In genomic region chr15:71485094-71485693, GRCh38 we compare ENCODE assay signal across 10 cellular contexts.
DNase-seq lines count a peak whose midpoint lies in the region; ATAC-seq and TF ChIP-seq lines count a peak whose summit lies in the region.
"Had no signal": no experiment of that assay in that cellular context is flagged by ENCODE, and none has a peak within 500 bp of the region (broad histone marks: within the 10 kb centered on the region; RNA-seq: fewer than 3 reads in every experiment).

No MANE protein-coding gene starts in this region.

- POLR2A ChIA-PET in AG04449 (lab: Yijun Ruan, JAX) (no interaction called here), RWPE1 (lab: Yijun Ruan, JAX; ENCODE audit: low non-redundant PET) (no interaction called here)

- peak; percentile 19 for TF ChIP-seq CTCF in AG04449 (IDR thresholded peaks at IDR 0.05; ENCODE audit: insufficient read depth, low read length, missing control alignments)
- TF ChIP-seq CTCF in GM13976 (IDR thresholded peaks at IDR 0.05; ENCODE audit: borderline replicate concordance, control extremely low read depth, extremely low read depth, insufficient read depth, missing control alignments), result peak; percentile 22
- TF ChIP-seq CTCF in RWPE1 (conservative IDR thresholded peaks at IDR 0.05; ENCODE audit: low read depth), result peak; percentile 38; the same call in 1 of the 2 replicates

- DNase-seq in AG04449 (ENCODE audit: low read depth, low spot score) (no peak), GM13976 (ENCODE audit: low spot score) (peak; percentile 24), RWPE1 (ENCODE audit: low spot score) (no peak), germinal center (ENCODE audit: low spot score) (peak; percentile 19), glomerular visceral epithelial cell (ENCODE audit: extremely low spot score) (no peak), NCI-H1417 treated with DMSO at 0.1 percent for 48 hours (lab: John Stamatoyannopoulos, UW) (no peak)
- DNase-seq: activated naive CD4-positive, alpha-beta T cell treated with anti-CD3 and anti-CD28 coated beads, Interleukin-2, amount 50 U/mL, for 16 hours; NCI-H510A treated with DMSO at 0.1 percent for 48 hours had no signal

- H3K4me3 ChIP-seq in AG04449 (ENCODE audit: low read depth, low read length), result no peak overlapping the region

- CTCF ChIA-PET in AG04449 (lab: Yijun Ruan, JAX), result interaction anchor here (0.6 to 4.7 kb wide), 6 partner anchors 9 to 480 kb away, joined by 3 to 19 read pairs (median 7); no protein-coding TSS in a partner anchor
- CTCF ChIA-PET in RWPE1 (lab: Yijun Ruan, JAX), result interaction anchor here (0.6 to 1.5 kb wide), 9 partner anchors 10 to 1752 kb away, joined by 3 to 10 read pairs (median 3); no protein-coding TSS in a partner anchor

- H3K27ac ChIP-seq in RWPE1, result no peak overlapping the region

- ATAC-seq in HG02973 (IDR thresholded peaks at IDR 0.05; ENCODE audit: unreplicated experiment), result no peak
- no peak for ATAC-seq in HG02588 (IDR thresholded peaks at IDR 0.05; ENCODE audit: unreplicated experiment)

- in situ Hi-C loops in GM13976 (cut with MboI; ENCODE audit: low sequenced_read_pairs, unreplicated experiment), result no loop called here

Comparison
In these comparisons a context has a peak if more than half of its experiments do, and no peak if none do; other contexts are left out.
1. DNase-seq: peak in GM13976 (single experiment) and germinal center (single experiment); none in AG04449 (single experiment), RWPE1 (single experiment), glomerular visceral epithelial cell (single experiment) and NCI-H1417 treated with DMSO at 0.1 percent for 48 hours (single experiment).
2. Peak in every context shown above with its lines, with median percentiles within 50 percentile points of each other: CTCF ChIP-seq.